In genomic region chr5:164296603-164297080, GRCh38 we compare ENCODE assay signal across 13 cellular contexts.
A peak's percentile ranks its signal among the peaks of the same experiment; 100 is the strongest.
DNase-seq lines count a peak whose midpoint lies in the region; ATAC-seq, FAIRE-seq and TF ChIP-seq lines count a peak whose summit lies in the region.
"Had no signal": no experiment of that assay in that cellular context is flagged by ENCODE, and none has a peak within 500 bp of the region (broad histone marks: within the 10 kb centered on the region; RNA-seq: fewer than 3 reads in every experiment).

No MANE protein-coding gene starts in this region.

- no peaks in the 10 kb centered on the region for H3K9me3 ChIP-seq in AG04450 (ENCODE audit: control insufficient read depth, insufficient read depth, low read length)
- no peaks in the 10 kb centered on the region for H3K9me3 ChIP-seq in PC-3 (ENCODE audit: low read length)
- H3K9me3 ChIP-seq: BE2C had no signal

- DNase-seq in AG04450 (ENCODE audit: low read depth, low spot score) = no peak
- no peak for DNase-seq in PC-3
- no peak for DNase-seq in epithelial cell of proximal tubule (ENCODE audit: low read depth)
- peak; percentile 3 for DNase-seq in midbrain (lab: John Stamatoyannopoulos, UW)
- DNase-seq in GM12892 (ENCODE audit: insufficient read length) = no peak
- no peak for DNase-seq in GDM1 (lab: John Stamatoyannopoulos, UW)
- DNase-seq: activated T-cell treated with anti-CD3 and anti-CD28 coated beads, Interleukin-2, amount 50 U/mL, for 4 hours; BE2C; NCI-H1048; OCI-M1 had no signal

- H3K4me3 ChIP-seq in AG04450 (ENCODE audit: low read depth, low read length) (peak overlapping the region; percentile 48), PC-3 (ENCODE audit: low read length) (0 out of 2 replicates have a peak overlapping the region, but pooled peaks have one; percentile 40), epithelial cell of proximal tubule (ENCODE audit: low read depth, low read length) (peak overlapping the region; percentile 23)

- H3K27me3 ChIP-seq in AG04450 (ENCODE audit: control insufficient read depth, insufficient read depth, low read length) (no peaks in the 10 kb centered on the region), PC-3 (ENCODE audit: low read length) (no peaks in the 10 kb centered on the region)
- H3K27me3 ChIP-seq: BE2C had no signal

- POLR2A ChIA-PET in AG04450 (lab: Yijun Ruan, JAX) = no interaction called here
- POLR2A ChIA-PET in PC-3 (lab: Charles Lee; ENCODE audit: unreplicated experiment) = no interaction called here

- H3K27ac ChIP-seq in AG04450 (ENCODE audit: low read depth, low read length) (no peak overlapping the region), PC-3 (ENCODE audit: low read length) (no peak overlapping the region)

- TF ChIP-seq CTCF in AG04450 (IDR thresholded peaks at IDR 0.05; ENCODE audit: low read depth, low read length) (no peak), PC-3 (conservative IDR thresholded peaks at IDR 0.05; ENCODE audit: low read depth, low read length) (no peak), epithelial cell of proximal tubule (conservative IDR thresholded peaks at IDR 0.05; ENCODE audit: low read depth, low read length) (no peak)

- H3K79me2 ChIP-seq in PC-3 (ENCODE audit: low read length) = no peaks in the 10 kb centered on the region

- no peaks in the 10 kb centered on the region for H4K20me1 ChIP-seq in PC-3 (ENCODE audit: low read length)

- no peaks in the 10 kb centered on the region for H3F3A ChIP-seq in PC-3 (ENCODE audit: low read length, unreplicated experiment)

- TF ChIP-seq POLR2A in GM12892 (IDR thresholded peaks at IDR 0.05; ENCODE audit: low read depth, low read length) = no peak

- H3K9ac ChIP-seq in PC-3 (ENCODE audit: low read length) = no peak overlapping the region

- no TSS peak for BruUV-seq in PC-3 (replicated peaks; lab: Mats Ljungman, UMichigan)

- no peaks in the 10 kb centered on the region for H3K4me1 ChIP-seq in PC-3 (ENCODE audit: insufficient read depth, low read length)
- H3K4me1 ChIP-seq: BE2C had no signal

- intact Hi-C loops in PC-3 (cut with micrococcal nuclease) = no loop called here

- CTCF ChIA-PET in AG04450 (lab: Charles Lee) (no interaction called here), PC-3 (lab: Charles Lee) (no interaction called here)

- ATAC-seq in PC-3 = peak; percentile 64; the same call in 1 of the 2 replicates
- ATAC-seq in SK-N-SH treated with all-trans-retinoic acid at 6 μM for 48 hours = no peak
- ATAC-seq in GM21576 (IDR thresholded peaks at IDR 0.05; ENCODE audit: unreplicated experiment) = no peak
- ATAC-seq: activated T-cell treated with anti-CD3 and anti-CD28 coated beads, Interleukin-2, amount 50 U/mL, for 4 hours had no signal

- no peak for FAIRE-seq in GM12892 (lab: Jason Lieb, UNC)
- FAIRE-seq: colon had no signal

- no peaks in the 10 kb centered on the region for H3K9me2 ChIP-seq in PC-3 (replicated peaks; ENCODE audit: low read length)

- peak overlapping the region; percentile 30; the same call in 1 of the 2 replicates for H2AFZ ChIP-seq in PC-3 (ENCODE audit: low read length)

- H3K4me2 ChIP-seq in PC-3 (ENCODE audit: low read length) = peak overlapping the region; percentile 34

- H3K36me3 ChIP-seq in PC-3 (ENCODE audit: low read depth, low read length) = no peaks in the 10 kb centered on the region
- H3K36me3 ChIP-seq: BE2C had no signal

TF ChIP-seq in SK-N-SH treated with all-trans-retinoic acid at 6 μM for 48 hours, 23 proteins besides CTCF, POLR2A, EP300 and RAD21:
- TF ChIP-seq CSDC2 (CRISPR knock-in tag; IDR thresholded peaks at IDR 0.05) (no peak), ESRRG (CRISPR knock-in tag; IDR thresholded peaks at IDR 0.05) (no peak), ARNTL (CRISPR knock-in tag; IDR thresholded peaks at IDR 0.05; ENCODE audit: borderline replicate concordance, low read depth) (no peak), TOX (CRISPR knock-in tag; IDR thresholded peaks at IDR 0.05; ENCODE audit: borderline replicate concordance) (no peak), ZNF565 (CRISPR knock-in tag; conservative IDR thresholded peaks at IDR 0.05; ENCODE audit: low read depth) (no peak), RARB (CRISPR knock-in tag; IDR thresholded peaks at IDR 0.05) (no peak), CSRNP3 (CRISPR knock-in tag; IDR thresholded peaks at IDR 0.05) (no peak), TSHZ2 (CRISPR knock-in tag; IDR thresholded peaks at IDR 0.05) (no peak), PPARA (CRISPR knock-in tag; IDR thresholded peaks at IDR 0.05; ENCODE audit: borderline replicate concordance) (no peak), ZC3H10 (CRISPR knock-in tag; IDR thresholded peaks at IDR 0.05) (no peak), SNAI2 (CRISPR knock-in tag; IDR thresholded peaks at IDR 0.05) (no peak), BACH2 (CRISPR knock-in tag; IDR thresholded peaks at IDR 0.05; ENCODE audit: borderline replicate concordance) (no peak)
- TF ChIP-seq, protein P1, sequence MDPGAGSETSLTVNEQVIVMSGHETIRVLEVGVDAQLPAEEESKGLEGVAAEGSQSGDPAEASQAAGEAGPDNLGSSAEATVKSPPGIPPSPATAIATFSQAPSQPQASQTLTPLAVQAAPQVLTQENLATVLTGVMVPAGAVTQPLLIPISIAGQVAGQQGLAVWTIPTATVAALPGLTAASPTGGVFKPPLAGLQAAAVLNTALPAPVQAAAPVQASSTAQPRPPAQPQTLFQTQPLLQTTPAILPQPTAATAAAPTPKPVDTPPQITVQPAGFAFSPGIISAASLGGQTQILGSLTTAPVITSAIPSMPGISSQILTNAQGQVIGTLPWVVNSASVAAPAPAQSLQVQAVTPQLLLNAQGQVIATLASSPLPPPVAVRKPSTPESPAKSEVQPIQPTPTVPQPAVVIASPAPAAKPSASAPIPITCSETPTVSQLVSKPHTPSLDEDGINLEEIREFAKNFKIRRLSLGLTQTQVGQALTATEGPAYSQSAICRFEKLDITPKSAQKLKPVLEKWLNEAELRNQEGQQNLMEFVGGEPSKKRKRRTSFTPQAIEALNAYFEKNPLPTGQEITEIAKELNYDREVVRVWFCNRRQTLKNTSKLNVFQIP (CRISPR knock-in tag; IDR thresholded peaks at IDR 0.05; ENCODE audit: borderline replicate concordance, low read depth) = no peak
